ENCODE assay signal across 9 cellular contexts in the genomic region with DNA sequence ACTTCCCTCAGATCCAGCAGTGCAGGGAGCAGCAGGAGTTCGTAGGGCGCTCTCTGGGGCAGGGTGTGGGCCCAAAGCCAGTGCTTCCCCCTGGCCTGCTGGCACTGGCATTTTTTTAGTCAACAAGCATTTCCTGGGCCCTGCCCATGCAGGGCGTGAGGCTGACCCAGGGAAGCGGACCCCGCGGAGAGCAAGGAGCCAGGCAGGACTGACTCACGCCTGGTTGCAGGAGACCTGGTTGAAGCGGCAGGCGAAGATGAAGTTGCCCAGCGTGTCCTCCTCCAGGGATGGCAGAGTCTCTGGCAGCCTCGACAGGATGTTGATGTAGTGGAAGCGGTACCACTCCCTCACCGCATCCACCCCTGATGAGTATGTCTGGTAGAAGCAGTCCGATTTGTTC. TPM values are rescaled to one million over a fixed set of nuclear protein-coding genes. Genes with fewer than 3 reads are reported as not detected.
A peak's percentile ranks its signal among the peaks of the same experiment; 100 is the strongest.
DNase-seq lines count a peak whose midpoint lies in the region; ATAC-seq, FAIRE-seq and TF ChIP-seq lines count a peak whose summit lies in the region.
"Had no signal": no experiment of that assay in that cellular context is flagged by ENCODE, and none has a peak within 500 bp of the region (broad histone marks: within the 10 kb centered on the region; RNA-seq: fewer than 3 reads in every experiment).

No MANE protein-coding gene starts in this region.

- peaks cover 24% of the 10 kb centered on the region for H3K4me1 Mint-ChIP-seq in activated CD4-positive, alpha-beta memory T cell treated with anti-CD3 and anti-CD28 coated beads, Interleukin-2, amount 10 ng/mL, durations not matched to agents 7 days and 5 days

- H3K9me3 ChIP-seq in HEK293 (ENCODE audit: control insufficient read depth, insufficient read depth, low read depth, low read length) (no peaks in the 10 kb centered on the region), small intestine (ENCODE audit: control insufficient read depth, low read depth) (no peaks in the 10 kb centered on the region)

- H3K27me3 Mint-ChIP-seq in activated CD4-positive, alpha-beta memory T cell treated with anti-CD3 and anti-CD28 coated beads, Interleukin-2, amount 10 ng/mL, durations not matched to agents 7 days and 5 days, result peaks cover 8% of the 10 kb centered on the region

- H3K4me1 ChIP-seq in HEK293 (ENCODE audit: control insufficient read depth, insufficient read depth, low read length) (peaks cover 4% of the 10 kb centered on the region), small intestine (ENCODE audit: control insufficient read depth in 2 of 2, insufficient read depth in 1 of 2, low read depth in 1 of 2, low read length in 1 of 2) (peaks cover 0 to 4% of the 10 kb centered on the region in 2 donors)

- no peaks in the 10 kb centered on the region for H3K36me3 Mint-ChIP-seq in activated CD4-positive, alpha-beta memory T cell treated with anti-CD3 and anti-CD28 coated beads, Interleukin-2, amount 10 ng/mL, durations not matched to agents 7 days and 5 days (ENCODE audit: low read depth)

- ATAC-seq in GM19463 (IDR thresholded peaks at IDR 0.05; ENCODE audit: unreplicated experiment) (no peak), HG03521 (IDR thresholded peaks at IDR 0.05; ENCODE audit: unreplicated experiment) (no peak)

- peak overlapping the region; percentile 41 for H3K4me3 Mint-ChIP-seq in activated CD4-positive, alpha-beta memory T cell treated with anti-CD3 and anti-CD28 coated beads, Interleukin-2, amount 10 ng/mL, durations not matched to agents 7 days and 5 days

- no peak for FAIRE-seq in small intestine (lab: Jason Lieb, UNC)

- H3K36me3 ChIP-seq in HEK293 (ENCODE audit: control insufficient read depth in 2 of 2, insufficient read depth in 1 of 2, low read length in 2 of 2) (no peaks in the 10 kb centered on the region), small intestine (ENCODE audit: control insufficient read depth in 2 of 2, insufficient read depth in 2 of 2, low read length in 2 of 2) (no peaks in the 10 kb centered on the region)

- DNase-seq in activated CD4-positive, alpha-beta memory T cell treated with anti-CD3 and anti-CD28 coated beads, Interleukin-2, amount 10 ng/mL, durations not matched to agents 7 days and 5 days, result peak; percentile 37
- DNase-seq in iPS-NIHi11 (ENCODE audit: low spot score) (peak; percentile 41), small intestine (peak; percentile 75), NCI-H2196 treated with DMSO at 0.1 percent for 48 hours (lab: John Stamatoyannopoulos, UW; ENCODE audit: unreplicated experiment) (no peak), DMS79 treated with DMSO at 0.1 percent for 48 hours (lab: John Stamatoyannopoulos, UW) (no peak)

- no peak overlapping the region for H3K27ac ChIP-seq in HEK293 (ENCODE audit: extremely low read depth, low read depth, low read length)
- peak overlapping the region; percentile 92 to 93 for H3K27ac ChIP-seq in small intestine (ENCODE audit: low read depth in 1 of 2, low read length in 1 of 2)

- POLR2A ChIA-PET in HEK293 (lab: Yijun Ruan, JAX), result interaction anchor here (1.5 kb wide), 1 partner anchor 10 kb away, joined by 6 read pairs; no protein-coding TSS in a partner anchor
- POLR2A ChIA-PET in activated CD4-positive, alpha-beta memory T cell treated with anti-CD3 and anti-CD28 coated beads, Interleukin-2, amount 10 ng/mL, durations not matched to agents 7 days and 5 days (lab: Charles Lee), result no interaction called here

- no peak overlapping the region for H3K4me3 ChIP-seq in HEK293 (ENCODE audit: low read depth, low read length)
- H3K4me3 ChIP-seq in small intestine (ENCODE audit: low read depth in 1 of 2, low read length in 2 of 2), result no peak overlapping the region

- no peaks in the 10 kb centered on the region for H3K9me3 Mint-ChIP-seq in activated CD4-positive, alpha-beta memory T cell treated with anti-CD3 and anti-CD28 coated beads, Interleukin-2, amount 10 ng/mL, durations not matched to agents 7 days and 5 days

- H3K27me3 ChIP-seq in small intestine (ENCODE audit: control insufficient read depth in 2 of 2, insufficient read depth in 2 of 2, low read length in 2 of 2), result no peaks in the 10 kb centered on the region

- WGBS in small intestine, 3 donors, result 57 to 66% (median 61%) methylated on average over 14 of the region's 14 CpGs

- no peak for TF ChIP-seq CTCF in HEK293 (tag by site-specific recombination; IDR thresholded peaks at IDR 0.05)

- CTCF ChIA-PET in HEK293 (lab: Yijun Ruan, JAX), result interaction anchor here (0.5 to 0.7 kb wide), 3 partner anchors 10 to 84 kb away, joined by 3 to 4 read pairs (median 4); no protein-coding TSS in a partner anchor
- CTCF ChIA-PET in activated CD4-positive, alpha-beta memory T cell treated with anti-CD3 and anti-CD28 coated beads, Interleukin-2, amount 10 ng/mL, durations not matched to agents 7 days and 5 days (lab: Charles Lee), result interaction anchor here (1.2 kb wide), 1 partner anchor 16 kb away, joined by 4 read pairs; no protein-coding TSS in a partner anchor

- peak overlapping the region; percentile 71 for H3K27ac Mint-ChIP-seq in activated CD4-positive, alpha-beta memory T cell treated with anti-CD3 and anti-CD28 coated beads, Interleukin-2, amount 10 ng/mL, durations not matched to agents 7 days and 5 days

TF ChIP-seq in HEK293, 187 proteins besides CTCF, POLR2A, EP300 and RAD21:
- no peak for TF ChIP-seq OVOL3 (tag by site-specific recombination; IDR thresholded peaks at IDR 0.05)
- no peak for TF ChIP-seq ZNF529 (tag by site-specific recombination; IDR thresholded peaks at IDR 0.05; ENCODE audit: insufficient replicate concordance)
- TF ChIP-seq ZFP69B (tag by site-specific recombination; IDR thresholded peaks at IDR 0.05), result no peak
- TF ChIP-seq ZSCAN23 (tag by site-specific recombination; IDR thresholded peaks at IDR 0.05), result no peak
- TF ChIP-seq ZIC2 (tag by site-specific recombination; IDR thresholded peaks at IDR 0.05), result peak; percentile 95
- no peak for TF ChIP-seq ZNF121 (tag by site-specific recombination; IDR thresholded peaks at IDR 0.05)
- TF ChIP-seq, protein P1, sequence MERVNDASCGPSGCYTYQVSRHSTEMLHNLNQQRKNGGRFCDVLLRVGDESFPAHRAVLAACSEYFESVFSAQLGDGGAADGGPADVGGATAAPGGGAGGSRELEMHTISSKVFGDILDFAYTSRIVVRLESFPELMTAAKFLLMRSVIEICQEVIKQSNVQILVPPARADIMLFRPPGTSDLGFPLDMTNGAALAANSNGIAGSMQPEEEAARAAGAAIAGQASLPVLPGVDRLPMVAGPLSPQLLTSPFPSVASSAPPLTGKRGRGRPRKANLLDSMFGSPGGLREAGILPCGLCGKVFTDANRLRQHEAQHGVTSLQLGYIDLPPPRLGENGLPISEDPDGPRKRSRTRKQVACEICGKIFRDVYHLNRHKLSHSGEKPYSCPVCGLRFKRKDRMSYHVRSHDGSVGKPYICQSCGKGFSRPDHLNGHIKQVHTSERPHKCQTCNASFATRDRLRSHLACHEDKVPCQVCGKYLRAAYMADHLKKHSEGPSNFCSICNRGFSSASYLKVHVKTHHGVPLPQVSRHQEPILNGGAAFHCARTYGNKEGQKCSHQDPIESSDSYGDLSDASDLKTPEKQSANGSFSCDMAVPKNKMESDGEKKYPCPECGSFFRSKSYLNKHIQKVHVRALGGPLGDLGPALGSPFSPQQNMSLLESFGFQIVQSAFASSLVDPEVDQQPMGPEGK (tag by site-specific recombination; IDR thresholded peaks at IDR 0.05), result no peak

RNA-seq across cellular contexts. Expression of a gene that starts 13.5 kb away (rescaled TPM):
- total RNA-seq in activated CD4-positive, alpha-beta memory T cell treated with anti-CD3 and anti-CD28 coated beads, Interleukin-2, amount 10 ng/mL, durations not matched to agents 7 days and 5 days, result 1 to 10 TPM in 1 of 2 experiments, under 1 TPM in 1; 0.78 to 1.3 TPM
- 10 to 100 TPM; 12.3 to 18.9 (median 14.4) TPM for polyA plus RNA-seq in small intestine
- total RNA-seq: cerebellum had no signal

RNA-seq across cellular contexts. Expression of a gene that starts 20.0 kb away (rescaled TPM):
- 10 to 100 TPM; 61.5 to 61.9 TPM for total RNA-seq in activated CD4-positive, alpha-beta memory T cell treated with anti-CD3 and anti-CD28 coated beads, Interleukin-2, amount 10 ng/mL, durations not matched to agents 7 days and 5 days
- polyA plus RNA-seq in small intestine, result 100 to 1,000 TPM in 1 of 3 donors, 10 to 100 TPM in 2; 77.2 to 102 (median 92.9) TPM

RNA-seq across cellular contexts. Expression of a gene that starts 22.1 kb away (rescaled TPM):
- under 1 TPM; 0.38 to 0.40 TPM for total RNA-seq in activated CD4-positive, alpha-beta memory T cell treated with anti-CD3 and anti-CD28 coated beads, Interleukin-2, amount 10 ng/mL, durations not matched to agents 7 days and 5 days
- polyA plus RNA-seq in small intestine, result 10 to 100 TPM; 56.5 to 80.9 (median 65.5) TPM

RNA-seq across cellular contexts. Expression of a gene that starts 51.4 kb away (rescaled TPM):
- total RNA-seq in activated CD4-positive, alpha-beta memory T cell treated with anti-CD3 and anti-CD28 coated beads, Interleukin-2, amount 10 ng/mL, durations not matched to agents 7 days and 5 days, result not detected
- 100 to 1,000 TPM in 2 of 3 donors, 10 to 100 TPM in 1; 48.0 to 167 (median 105) TPM for polyA plus RNA-seq in small intestine

Comparison
In these comparisons a context has a peak if more than half of its experiments do, and no peak if none do; other contexts are left out.
1. DNase-seq: peak in activated CD4-positive, alpha-beta memory T cell treated with anti-CD3 and anti-CD28 coated beads, Interleukin-2, amount 10 ng/mL, durations not matched to agents 7 days and 5 days (single experiment), iPS-NIHi11 (single experiment) and small intestine (single experiment); none in NCI-H2196 treated with DMSO at 0.1 percent for 48 hours (single experiment) and DMS79 treated with DMSO at 0.1 percent for 48 hours (single experiment).